Comparison of ENCODE assay signal across 1 cellular context in the genomic region with DNA sequence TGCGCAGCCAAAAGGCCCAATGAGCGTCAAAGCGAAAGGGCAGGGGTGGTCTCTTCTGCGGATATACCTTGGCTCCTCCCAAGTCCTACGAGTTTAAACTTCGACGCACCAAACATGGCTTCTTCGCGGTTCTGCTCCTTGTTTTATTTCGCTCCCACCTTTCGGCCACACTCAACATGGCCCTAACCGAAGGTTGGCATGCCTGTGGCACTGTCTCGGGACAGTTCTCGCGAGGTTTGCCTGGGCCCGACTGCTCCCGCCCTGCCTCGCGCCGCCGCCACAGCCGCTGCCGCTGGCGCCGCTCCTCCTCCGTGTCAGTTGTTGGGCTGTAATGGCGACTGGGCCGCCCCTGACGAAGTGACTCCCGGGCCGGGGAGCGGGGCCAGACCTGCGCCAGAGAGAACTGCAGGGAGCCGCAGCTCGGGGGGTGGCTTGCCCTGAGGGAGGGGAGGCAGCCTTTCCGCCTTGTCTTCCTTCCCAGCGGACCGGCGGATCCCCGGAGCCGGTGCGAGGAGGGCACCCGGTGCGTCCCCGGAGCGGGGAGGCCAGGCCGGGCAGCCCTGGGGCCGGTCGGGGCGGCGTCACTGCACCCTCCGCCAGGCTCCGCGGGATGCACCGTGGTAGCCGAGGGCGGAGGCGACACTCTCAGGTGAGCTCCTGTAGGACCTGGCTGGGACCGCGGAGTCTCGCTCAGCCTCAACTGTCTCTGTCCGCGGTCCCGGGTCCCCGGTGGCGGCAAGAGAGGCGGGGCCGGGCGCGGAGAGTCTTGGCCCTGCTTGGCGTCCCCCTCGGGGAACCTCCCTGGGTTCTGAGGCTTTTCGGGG.
TF ChIP-seq lines count a peak whose summit lies in the region.

A gene with protein sequence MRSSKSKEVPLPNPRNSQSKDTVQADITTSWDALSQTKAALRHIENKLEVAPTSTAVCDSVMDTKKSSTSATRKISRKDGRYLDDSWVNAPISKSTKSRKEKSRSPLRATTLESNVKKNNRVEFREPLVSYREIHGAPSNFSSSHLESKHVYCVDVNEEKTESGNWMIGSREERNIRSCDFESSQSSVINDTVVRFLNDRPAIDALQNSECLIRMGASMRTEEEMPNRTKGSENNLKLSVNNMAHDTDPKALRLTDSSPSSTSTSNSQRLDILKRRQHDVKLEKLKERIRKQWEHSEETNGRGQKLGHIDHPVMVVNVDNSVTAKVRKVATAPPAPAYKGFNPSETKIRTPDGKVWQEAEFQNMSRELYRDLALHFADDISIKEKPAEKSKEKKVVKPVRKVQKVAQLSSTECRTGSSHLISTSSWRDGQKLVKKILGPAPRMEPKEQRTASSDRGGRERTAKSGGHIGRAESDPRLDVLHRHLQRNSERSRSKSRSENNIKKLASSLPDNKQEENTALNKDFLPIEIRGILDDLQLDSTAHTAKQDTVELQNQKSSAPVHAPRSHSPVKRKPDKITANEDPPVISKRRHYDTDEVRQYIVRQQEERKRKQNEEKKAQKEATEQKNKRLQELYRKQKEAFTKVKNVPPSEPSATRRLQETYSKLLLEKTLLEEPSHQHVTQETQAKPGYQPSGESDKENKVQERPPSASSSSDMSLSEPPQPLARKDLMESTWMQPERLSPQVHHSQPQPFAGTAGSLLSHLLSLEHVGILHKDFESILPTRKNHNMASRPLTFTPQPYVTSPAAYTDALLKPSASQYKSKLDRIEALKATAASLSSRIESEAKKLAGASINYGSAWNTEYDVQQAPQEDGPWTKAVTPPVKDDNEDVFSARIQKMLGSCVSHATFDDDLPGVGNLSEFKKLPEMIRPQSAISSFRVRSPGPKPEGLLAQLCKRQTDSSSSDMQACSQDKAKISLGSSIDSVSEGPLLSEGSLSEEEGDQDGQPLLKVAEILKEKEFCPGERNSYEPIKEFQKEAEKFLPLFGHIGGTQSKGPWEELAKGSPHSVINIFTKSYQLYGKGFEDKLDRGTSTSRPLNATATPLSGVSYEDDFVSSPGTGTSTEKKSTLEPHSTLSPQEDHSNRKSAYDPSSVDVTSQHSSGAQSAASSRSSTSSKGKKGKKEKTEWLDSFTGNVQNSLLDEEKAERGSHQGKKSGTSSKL (N-terminal part only) (plus strand): TSS at position 317 of the 824 bp plus-strand sequence. CDS start 31,372 bp downstream, outside the sequence.

TF ChIP-seq in liver, 16 proteins besides CTCF, POLR2A, EP300 and RAD21 (continued from another document):
- peak in 1 of 2 donors; percentile 20 for TF ChIP-seq HNF4A (conservative IDR thresholded peaks at IDR 0.05)
- TF ChIP-seq, protein P1, sequence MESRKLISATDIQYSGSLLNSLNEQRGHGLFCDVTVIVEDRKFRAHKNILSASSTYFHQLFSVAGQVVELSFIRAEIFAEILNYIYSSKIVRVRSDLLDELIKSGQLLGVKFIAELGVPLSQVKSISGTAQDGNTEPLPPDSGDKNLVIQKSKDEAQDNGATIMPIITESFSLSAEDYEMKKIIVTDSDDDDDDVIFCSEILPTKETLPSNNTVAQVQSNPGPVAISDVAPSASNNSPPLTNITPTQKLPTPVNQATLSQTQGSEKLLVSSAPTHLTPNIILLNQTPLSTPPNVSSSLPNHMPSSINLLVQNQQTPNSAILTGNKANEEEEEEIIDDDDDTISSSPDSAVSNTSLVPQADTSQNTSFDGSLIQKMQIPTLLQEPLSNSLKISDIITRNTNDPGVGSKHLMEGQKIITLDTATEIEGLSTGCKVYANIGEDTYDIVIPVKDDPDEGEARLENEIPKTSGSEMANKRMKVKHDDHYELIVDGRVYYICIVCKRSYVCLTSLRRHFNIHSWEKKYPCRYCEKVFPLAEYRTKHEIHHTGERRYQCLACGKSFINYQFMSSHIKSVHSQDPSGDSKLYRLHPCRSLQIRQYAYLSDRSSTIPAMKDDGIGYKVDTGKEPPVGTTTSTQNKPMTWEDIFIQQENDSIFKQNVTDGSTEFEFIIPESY (IDR thresholded peaks at IDR 0.05), result peak; percentile 99
- TF ChIP-seq EGR1 (IDR thresholded peaks at IDR 0.05; ENCODE audit: low read depth in 2 of 2), result no peak
- peak; percentile 81 for TF ChIP-seq REST (IDR thresholded peaks at IDR 0.05)
- TF ChIP-seq, protein P2, sequence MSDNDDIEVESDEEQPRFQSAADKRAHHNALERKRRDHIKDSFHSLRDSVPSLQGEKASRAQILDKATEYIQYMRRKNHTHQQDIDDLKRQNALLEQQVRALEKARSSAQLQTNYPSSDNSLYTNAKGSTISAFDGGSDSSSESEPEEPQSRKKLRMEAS (IDR thresholded peaks at IDR 0.05), result peak; percentile 77
- TF ChIP-seq GABPA (IDR thresholded peaks at IDR 0.05 in 1 of 2, conservative IDR thresholded peaks at IDR 0.05 in 1 of 2), result no peak
- no peak for TF ChIP-seq HNF4G (IDR thresholded peaks at IDR 0.05)
- peak; percentile 100 for TF ChIP-seq YY1 (IDR thresholded peaks at IDR 0.05)
- peak; percentile 49 for TF ChIP-seq NR2F2 (IDR thresholded peaks at IDR 0.05)
- TF ChIP-seq, protein P3, sequence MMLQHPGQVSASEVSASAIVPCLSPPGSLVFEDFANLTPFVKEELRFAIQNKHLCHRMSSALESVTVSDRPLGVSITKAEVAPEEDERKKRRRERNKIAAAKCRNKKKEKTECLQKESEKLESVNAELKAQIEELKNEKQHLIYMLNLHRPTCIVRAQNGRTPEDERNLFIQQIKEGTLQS (IDR thresholded peaks at IDR 0.05), result no peak
- peak; percentile 80 for TF ChIP-seq FOXA1 (IDR thresholded peaks at IDR 0.05)
- TF ChIP-seq SP1 (IDR thresholded peaks at IDR 0.05), result peak; percentile 73
- TF ChIP-seq RXRA (IDR thresholded peaks at IDR 0.05), result peak in 1 of 2 donors; percentile 56
- peak; percentile 27 for TF ChIP-seq FOXA2 (IDR thresholded peaks at IDR 0.05)
